ENCODE assay signal across 16 cellular contexts in the genomic region with DNA sequence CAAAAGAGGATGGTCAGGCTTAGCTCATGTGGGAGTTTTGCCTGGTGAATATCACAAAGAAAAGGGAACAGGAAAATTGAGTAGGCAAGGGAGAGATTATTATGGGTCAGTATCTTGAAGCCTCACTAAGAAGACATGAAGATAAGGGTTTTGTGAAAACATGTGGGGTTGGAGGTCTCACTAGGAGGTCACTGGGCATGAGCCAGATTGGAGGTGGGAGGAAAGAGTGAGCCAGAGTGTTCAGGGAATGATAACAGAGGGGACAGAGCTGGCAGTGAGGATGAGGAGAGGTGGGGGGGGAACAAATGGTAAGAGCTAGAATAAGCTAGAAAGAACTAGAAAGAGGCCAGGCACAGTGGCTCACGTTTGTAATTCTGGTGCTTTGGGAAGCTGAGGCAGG.
DNase-seq lines count a peak whose midpoint lies in the region; TF ChIP-seq lines count a peak whose summit lies in the region.
"Had no signal": no experiment of that assay in that cellular context is flagged by ENCODE, and none has a peak within 500 bp of the region (broad histone marks: within the 10 kb centered on the region; RNA-seq: fewer than 3 reads in every experiment).

No MANE protein-coding gene starts in this region.

- intact Hi-C loops in esophagus muscularis mucosa (cut with DNase I): no loop called here
- intact Hi-C loops in testis (cut with DNase I; ENCODE audit: low total_unique reads): no loop called here

- CTCF ChIA-PET in HEK293 (lab: Yijun Ruan, JAX): interaction anchor here (1.2 kb wide), 1 partner anchor 13 kb away, joined by 3 read pairs; no protein-coding TSS in a partner anchor

- H3K27ac ChIP-seq in HEK293 (ENCODE audit: extremely low read depth, low read depth, low read length): no peak overlapping the region
- no peak overlapping the region for H3K27ac ChIP-seq in esophagus muscularis mucosa (replicated peaks in 1 of 4)
- no peak overlapping the region for H3K27ac ChIP-seq in testis
- H3K27ac ChIP-seq: 22Rv1; A549; BLaER1 treated with 17β-estradiol and CSF1 and Interleukin-3, amounts not matched to agents 10 nM and 100 nM; C4-2B had no signal

- 50% methylated on average over 1 of the region's 1 CpG for whole genome bisulfite sequencing in esophagus muscularis mucosa
- 47 to 48% methylated on average over 1 of the region's 1 CpG for WGBS in testis, 2 donors

- no peaks in the 10 kb centered on the region for H3K9me3 ChIP-seq in HEK293 (ENCODE audit: control insufficient read depth, insufficient read depth, low read depth, low read length)
- H3K9me3 ChIP-seq in esophagus muscularis mucosa: peaks cover 0 to 4% (median 0%) of the 10 kb centered on the region in 4 donors
- no peaks in the 10 kb centered on the region for H3K9me3 ChIP-seq in testis
- H3K9me3 ChIP-seq: A549, Caco-2 had no signal

- TF ChIP-seq EP300 in esophagus muscularis mucosa (IDR thresholded peaks at IDR 0.05): no peak

- POLR2A ChIA-PET in HEK293 (lab: Yijun Ruan, JAX): no interaction called here

- H3K4me1 ChIP-seq in HEK293 (ENCODE audit: control insufficient read depth, insufficient read depth, low read length) (peaks cover 2% of the 10 kb centered on the region; the same call in 1 of the 2 replicates), esophagus muscularis mucosa (no peaks in the 10 kb centered on the region), testis (peaks cover 4% of the 10 kb centered on the region)
- H3K4me1 ChIP-seq: A549, Caco-2 had no signal

- H3K4me3 ChIP-seq in HEK293 (ENCODE audit: low read depth, low read length) (no peak overlapping the region), esophagus muscularis mucosa (no peak overlapping the region), testis (no peak overlapping the region)
- H3K4me3 ChIP-seq: A549; BLaER1 treated with 17β-estradiol and CSF1 and Interleukin-3, amounts not matched to agents 10 nM and 100 nM had no signal

- TF ChIP-seq CTCF in HEK293 (tag by site-specific recombination; IDR thresholded peaks at IDR 0.05) (no peak), esophagus muscularis mucosa (IDR thresholded peaks at IDR 0.05) (no peak), testis (IDR thresholded peaks at IDR 0.05) (no peak)

- H3K36me3 ChIP-seq in HEK293 (ENCODE audit: control insufficient read depth in 2 of 2, insufficient read depth in 1 of 2, low read length in 2 of 2) (no peaks in the 10 kb centered on the region), esophagus muscularis mucosa (no peaks in the 10 kb centered on the region), testis (ENCODE audit: low read depth, missing control alignments) (no peaks in the 10 kb centered on the region)
- H3K36me3 ChIP-seq: BLaER1 treated with 17β-estradiol and CSF1 and Interleukin-3, amounts not matched to agents 10 nM and 100 nM had no signal

- no peak for TF ChIP-seq POLR2A in esophagus muscularis mucosa (IDR thresholded peaks at IDR 0.05; ENCODE audit: low read depth)
- no peak for TF ChIP-seq POLR2A in testis (IDR thresholded peaks at IDR 0.05)

- DNase-seq in esophagus muscularis mucosa (ENCODE audit: extremely low spot score): peak; percentile 34
- peak; percentile 27 for DNase-seq in testis
- DNase-seq in dedifferentiated amniotic fluid mesenchymal stem cell (ENCODE audit: extremely low spot score): no peak
- DNase-seq in SKM-1 treated with dmso at 0.1 percent for 144 hours (lab: John Stamatoyannopoulos, UW; ENCODE audit: unreplicated experiment): no peak
- DNase-seq: AML-193; Caco-2; Calu3; CD4-positive, alpha-beta T cell; CD8-positive, alpha-beta T cell; DMS79 treated with DMSO at 0.1 percent for 48 hours; GF-D8 had no signal

- no peaks in the 10 kb centered on the region for H3K27me3 ChIP-seq in esophagus muscularis mucosa
- no peaks in the 10 kb centered on the region for H3K27me3 ChIP-seq in testis
- H3K27me3 ChIP-seq: BLaER1 treated with 17β-estradiol and CSF1 and Interleukin-3, amounts not matched to agents 10 nM and 100 nM had no signal

TF ChIP-seq in HEK293, 187 proteins besides CTCF, POLR2A, EP300 and RAD21:
- no peak for TF ChIP-seq ZNF433 (tag by site-specific recombination; IDR thresholded peaks at IDR 0.05; ENCODE audit: low read depth)
- TF ChIP-seq EGR2 (tag by site-specific recombination; IDR thresholded peaks at IDR 0.05; ENCODE audit: low read depth): 0 out of 2 replicates have a peak, but pooled peaks have one; percentile 14
- TF ChIP-seq ZNF660 (tag by site-specific recombination; IDR thresholded peaks at IDR 0.05): no peak

Comparison
In these comparisons a context has a peak if more than half of its experiments do, and no peak if none do; other contexts are left out.
1. DNase-seq: peak in esophagus muscularis mucosa (single experiment) and testis (single experiment); none in dedifferentiated amniotic fluid mesenchymal stem cell (single experiment) and SKM-1 treated with dmso at 0.1 percent for 144 hours (single experiment).